In genomic region chr4:139555073-139555704, GRCh38 we compare ENCODE assay signal across 8 cellular contexts. TPM values are rescaled to one million over a fixed set of nuclear protein-coding genes. Genes with fewer than 3 reads are reported as not detected.
DNase-seq lines count a peak whose midpoint lies in the region; ATAC-seq and TF ChIP-seq lines count a peak whose summit lies in the region.

No MANE protein-coding gene starts in this region.

- ATAC-seq in GM18498 (IDR thresholded peaks at IDR 0.05; ENCODE audit: unreplicated experiment) (peak; percentile 40), HG03196 (IDR thresholded peaks at IDR 0.05; ENCODE audit: unreplicated experiment) (peak; percentile 41), HG02840 (IDR thresholded peaks at IDR 0.05; ENCODE audit: low FRiP score, unreplicated experiment) (no peak)

- DNase-seq in NCI-H510A treated with DMSO at 0.1 percent for 48 hours (lab: John Stamatoyannopoulos, UW) = peak; percentile 78
- DNase-seq in activated CD4-positive, alpha-beta T cell treated with anti-CD3 and anti-CD28 coated beads for 48 hours = peak; percentile 86
- peak; percentile 65 for DNase-seq in kidney epithelial cell (ENCODE audit: low read depth)
- peak; percentile 66 to 74 (median 70) for DNase-seq in stimulated activated CD4-positive, alpha-beta T cell treated with anti-CD3 and anti-CD28 coated beads, Interleukin-12 subunit alpha, Interleukin-12 subunit beta, amount 100 ng/mL, for 48 hours (ENCODE audit: low read depth in 2 of 3, low spot score in 1 of 3)

- H3K27ac ChIP-seq in cingulate gyrus (ENCODE audit: low read depth, low read length) = peak overlapping the region; percentile 92

- TF ChIP-seq CTCF in kidney epithelial cell (IDR thresholded peaks at IDR 0.05; ENCODE audit: insufficient read depth, low read length, poor library complexity, severe bottlenecking) = no peak

- no peaks in the 10 kb centered on the region for H3K36me3 ChIP-seq in kidney epithelial cell (ENCODE audit: control insufficient read depth, insufficient read depth, low read length)

- peaks cover 7% of the 10 kb centered on the region for H3K27me3 ChIP-seq in kidney epithelial cell (ENCODE audit: control insufficient read depth, insufficient read depth, low read length)

- H3K4me3 ChIP-seq in kidney epithelial cell (ENCODE audit: low read depth, low read length) = peak overlapping the region; percentile 77

RNA-seq across cellular contexts. Expression of gene SETD7, which starts 0.8 kb away (rescaled TPM):
- total RNA-seq in kidney epithelial cell = 37.7 and 38.7 TPM in 2 replicates
